In genomic region chr14:105480807-105481801, GRCh38 we compare ENCODE assay signal across 1 cellular context.
TF ChIP-seq lines count a peak whose summit lies in the region.

No MANE protein-coding gene starts in this region.

TF ChIP-seq in HEK293, 187 proteins besides CTCF, POLR2A, EP300 and RAD21 (continued from another document):
- peak; percentile 88 for TF ChIP-seq KLF17 (tag by site-specific recombination; IDR thresholded peaks at IDR 0.05)
- no peak for TF ChIP-seq ZNF23 (tag by site-specific recombination; IDR thresholded peaks at IDR 0.05; ENCODE audit: borderline replicate concordance)
- peak; percentile 73 for TF ChIP-seq ZFP69B (tag by site-specific recombination; IDR thresholded peaks at IDR 0.05)
- no peak for TF ChIP-seq ZNF416 (tag by site-specific recombination; IDR thresholded peaks at IDR 0.05)
- no peak for TF ChIP-seq HOXC10 (CRISPR knock-in tag; IDR thresholded peaks at IDR 0.05)
- TF ChIP-seq ZNF239 (tag by site-specific recombination; IDR thresholded peaks at IDR 0.05), result no peak
- TF ChIP-seq ZFP41 (tag by site-specific recombination; IDR thresholded peaks at IDR 0.05; ENCODE audit: borderline replicate concordance), result no peak
- no peak for TF ChIP-seq ZNF658 (tag by site-specific recombination; IDR thresholded peaks at IDR 0.05)
- no peak for TF ChIP-seq ZNF140 (tag by site-specific recombination; IDR thresholded peaks at IDR 0.05)
- TF ChIP-seq ZNF585B (tag by site-specific recombination; IDR thresholded peaks at IDR 0.05), result no peak
- no peak for TF ChIP-seq ZNF704 (tag by site-specific recombination; IDR thresholded peaks at IDR 0.05)
- TF ChIP-seq SP3 (tag by site-specific recombination; IDR thresholded peaks at IDR 0.05), result peak; percentile 52
- TF ChIP-seq KLF16 (tag by site-specific recombination; IDR thresholded peaks at IDR 0.05), result peak; percentile 80
- peak; percentile 62 for TF ChIP-seq EGR2 (tag by site-specific recombination; IDR thresholded peaks at IDR 0.05; ENCODE audit: low read depth)
- no peak for TF ChIP-seq ZNF426 (tag by site-specific recombination; IDR thresholded peaks at IDR 0.05)
- TF ChIP-seq ZBTB26 (tag by site-specific recombination; optimal IDR thresholded peaks at IDR 0.05), result peak; percentile 44
TF ChIP-seq in HEK293: peak in this region for 62.
